ENCODE assay signal across 29 cellular contexts in the genomic region with DNA sequence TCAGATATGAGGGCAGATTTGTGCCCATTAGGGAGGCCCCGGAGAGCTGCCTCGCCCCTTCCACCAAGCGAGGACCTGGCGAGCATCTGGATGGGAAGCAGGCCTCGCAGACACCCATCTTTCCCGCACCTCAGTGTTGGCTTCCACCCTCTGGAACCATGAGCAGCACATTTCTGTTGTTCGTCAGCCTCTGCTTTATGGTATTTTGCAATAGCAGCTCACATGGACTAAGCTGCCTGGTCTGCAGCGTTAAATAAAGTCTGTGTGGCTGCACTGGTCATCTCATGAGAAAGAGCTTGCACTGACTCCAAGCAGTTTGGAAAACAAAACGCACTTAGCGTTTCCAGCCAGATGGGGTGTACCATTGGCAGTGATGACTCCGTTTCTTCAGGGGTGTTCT.
"Had no signal": no experiment of that assay in that cellular context is flagged by ENCODE, and none has a peak within 500 bp of the region (broad histone marks: within the 10 kb centered on the region; RNA-seq: fewer than 3 reads in every experiment).

No MANE protein-coding gene starts in this region.

- H3K9me3 ChIP-seq: heart right ventricle, sigmoid colon, testis, tibial artery, upper lobe of left lung, uterus had no signal

- ATAC-seq: esophagus mucosa; heart right ventricle; left colon; left ventricle myocardium superior; natural killer cell; stimulated activated effector memory CD8-positive, alpha-beta T cell treated with anti-CD3 and anti-CD28 coated beads, Interleukin-12 subunit alpha, Interleukin-12 subunit beta, amount 100 ng/mL, for 72 hours had no signal

- H3K27me3 ChIP-seq: dorsolateral prefrontal cortex, sigmoid colon, testis, tibial artery, upper lobe of left lung, uterus had no signal

- H3K4me3 ChIP-seq: dorsolateral prefrontal cortex, heart right ventricle, lung, sigmoid colon, testis, tibial artery, upper lobe of left lung, uterus had no signal

- H3K27me3 Mint-ChIP-seq: progenitor cell of endocrine pancreas had no signal

- H3K9ac ChIP-seq: parathyroid adenoma had no signal

- H3K4me1 ChIP-seq: heart right ventricle, parathyroid adenoma, sigmoid colon, testis, tibial artery, upper lobe of left lung, uterus had no signal

- H3K9me3 Mint-ChIP-seq: immature natural killer cell; memory B cell; natural killer cell; stimulated activated effector memory CD8-positive, alpha-beta T cell treated with anti-CD3 and anti-CD28 coated beads, Interleukin-12 subunit alpha, Interleukin-12 subunit beta, amount 100 ng/mL, for 72 hours had no signal

- H3K36me3 ChIP-seq: heart right ventricle, sigmoid colon, tibial artery, upper lobe of left lung, uterus had no signal

- H3K27ac ChIP-seq: dorsolateral prefrontal cortex, epithelial cell of prostate, heart right ventricle, parathyroid adenoma, sigmoid colon, testis, tibial artery, upper lobe of left lung, uterus had no signal

- DNase-seq: cerebellar nuclear complex; dorsolateral prefrontal cortex; effector CD4-positive, alpha-beta T cell; foreskin fibroblast; glutamatergic neuron; heart right ventricle; hypothalamus; immature natural killer cell; islet precursor cell; kidney glomerular epithelial cell; left colon; left ventricle myocardium superior; natural killer cell; sigmoid colon; stimulated activated CD4-positive, alpha-beta T cell treated with anti-CD3 and anti-CD28 coated beads, Interleukin-2, amount 100 ng/mL, for 24 hours; stimulated activated CD4-positive, alpha-beta T cell treated with anti-CD3 and anti-CD28 coated beads, Interleukin-4, amount 100 ng/mL, for 24 hours; stimulated activated naive CD4-positive, alpha-beta T cell treated with Interleukin-2 at 50 U/mL for 16 hours; substantia nigra; testis; tibial artery; upper lobe of left lung; uterus had no signal

- H3K4me1 Mint-ChIP-seq: memory B cell; natural killer cell; stimulated activated effector memory CD8-positive, alpha-beta T cell treated with anti-CD3 and anti-CD28 coated beads, Interleukin-12 subunit alpha, Interleukin-12 subunit beta, amount 100 ng/mL, for 72 hours had no signal

- H3K36me3 Mint-ChIP-seq: memory B cell; natural killer cell; stimulated activated effector memory CD8-positive, alpha-beta T cell treated with anti-CD3 and anti-CD28 coated beads, Interleukin-12 subunit alpha, Interleukin-12 subunit beta, amount 100 ng/mL, for 72 hours had no signal

- H3K27ac Mint-ChIP-seq: memory B cell; natural killer cell; progenitor cell of endocrine pancreas; stimulated activated effector memory CD8-positive, alpha-beta T cell treated with anti-CD3 and anti-CD28 coated beads, Interleukin-12 subunit alpha, Interleukin-12 subunit beta, amount 100 ng/mL, for 72 hours had no signal

- H3K4me3 Mint-ChIP-seq: immature natural killer cell; memory B cell; natural killer cell; stimulated activated effector memory CD8-positive, alpha-beta T cell treated with anti-CD3 and anti-CD28 coated beads, Interleukin-12 subunit alpha, Interleukin-12 subunit beta, amount 100 ng/mL, for 72 hours had no signal
